8 cellular contexts compared by ENCODE assay signal in the genomic region with DNA sequence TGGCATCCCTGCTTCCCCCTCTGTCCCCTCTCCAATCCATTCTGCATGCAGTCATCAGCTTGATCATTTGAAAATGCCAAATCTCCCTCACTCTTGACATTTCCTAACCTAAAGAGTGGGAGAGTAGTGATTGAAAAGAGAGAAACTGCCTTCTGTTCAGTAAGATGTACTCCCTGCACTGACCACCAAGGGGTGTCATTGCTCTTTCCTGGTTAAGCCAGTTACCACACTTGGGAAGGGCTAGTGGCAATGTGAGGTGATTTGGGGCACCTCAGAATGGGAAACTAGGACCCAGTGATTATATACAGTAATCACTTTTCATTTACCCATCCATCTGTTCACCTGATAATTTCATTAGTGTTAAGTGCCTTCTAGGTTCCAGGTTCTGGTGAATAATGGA. TPM values are rescaled to one million over a fixed set of nuclear protein-coding genes. Genes with fewer than 3 reads are reported as not detected.
DNase-seq lines count a peak whose midpoint lies in the region; ATAC-seq and TF ChIP-seq lines count a peak whose summit lies in the region.

No MANE protein-coding gene starts in this region.

- no peak overlapping the region for H3K18ac ChIP-seq in IMR-90 (ENCODE audit: low read depth, low read length)

- no peaks in the 10 kb centered on the region for H3K4me1 ChIP-seq in IMR-90 (ENCODE audit: control insufficient read depth, insufficient read depth, low read length)

- H3K4me2 ChIP-seq in IMR-90 (ENCODE audit: low read depth, low read length) (no peak overlapping the region), neural cell (ENCODE audit: low read length) (no peak overlapping the region)

- H3K4me3 ChIP-seq in IMR-90 (ENCODE audit: insufficient read depth, low read depth, low read length) (no peak overlapping the region), neural cell (ENCODE audit: low read length) (no peak overlapping the region)

- H3K9me1 ChIP-seq in IMR-90 (ENCODE audit: insufficient read depth, low read length), result peaks cover 7% of the 10 kb centered on the region; the same call in 1 of the 2 replicates

- DNase-seq in NCI-H2196 (lab: John Stamatoyannopoulos, UW; ENCODE audit: unreplicated experiment) (peak; percentile 62), NCI-H2196 treated with DMSO at 0.1 percent for 48 hours (lab: John Stamatoyannopoulos, UW; ENCODE audit: unreplicated experiment) (no peak), IMR-90 (peak; percentile 46), T-cell (peak in 10 of 34 experiments; percentile 7 to 30 (median 16)), erythroblast (lab: John Stamatoyannopoulos, UW) (peak; percentile 68 to 84), occipital lobe (lab: John Stamatoyannopoulos, UW) (no peak)
- DNase-seq in effector CD8-positive, alpha-beta T cell (lab: John Stamatoyannopoulos, UW), result no peak

- H3K27ac Mint-ChIP-seq in T-cell, result peak overlapping the region in 1 of 2 donors; percentile 55

- no peak overlapping the region for H3K56ac ChIP-seq in IMR-90 (ENCODE audit: extremely low read depth, insufficient read depth, low read length)

- H4K8ac ChIP-seq in IMR-90 (ENCODE audit: low read depth in 2 of 2, low read length in 2 of 2), result no peak overlapping the region

- no peak overlapping the region for H2BK5ac ChIP-seq in IMR-90 (ENCODE audit: low read depth, low read length, poor library complexity, severe bottlenecking)

- H3K27me3 ChIP-seq in IMR-90 (ENCODE audit: control insufficient read depth, insufficient read depth, low read length) (no peaks in the 10 kb centered on the region), neural cell (ENCODE audit: insufficient read depth, low read depth, low read length) (no peaks in the 10 kb centered on the region)

- no peak overlapping the region for H2AK5ac ChIP-seq in IMR-90 (ENCODE audit: low read depth, low read length)

- H2BK15ac ChIP-seq in IMR-90 (ENCODE audit: low read depth, low read length), result no peak overlapping the region

- TF ChIP-seq EP300 in neural cell (conservative IDR thresholded peaks at IDR 0.05; ENCODE audit: poor library complexity, severe bottlenecking), result no peak

- H3K27ac ChIP-seq in IMR-90 (ENCODE audit: insufficient read depth, low read length) (no peak overlapping the region), neural cell (ENCODE audit: low read length) (no peak overlapping the region)

- peaks cover 58% of the 10 kb centered on the region for H3K36me3 Mint-ChIP-seq in T-cell

- intact Hi-C loops in IMR-90 (cut with micrococcal nuclease), result loop anchor here (1.0 to 2.0 kb wide), 2 partner anchors 131 to 295 kb away; no protein-coding TSS in a partner anchor

- no peak overlapping the region for H4K5ac ChIP-seq in IMR-90 (ENCODE audit: low read depth, low read length)

- H3F3A ChIP-seq in neural cell (ENCODE audit: insufficient read depth, low read length, poor library complexity, severe bottlenecking), result no peaks in the 10 kb centered on the region

- POLR2A ChIA-PET in IMR-90 (lab: Charles Lee; ENCODE audit: unreplicated experiment) (interaction anchor here (0.5 kb wide), 1 partner anchor 10 kb away, joined by 3 read pairs; no protein-coding TSS in a partner anchor), T-cell (lab: Charles Lee) (no interaction called here)

- no peaks in the 10 kb centered on the region for H3K27me3 Mint-ChIP-seq in T-cell

- H3K9ac ChIP-seq in IMR-90 (ENCODE audit: low read depth, low read length) (no peak overlapping the region), neural cell (ENCODE audit: low read length) (no peak overlapping the region)

- H4K20me1 ChIP-seq in IMR-90 (ENCODE audit: insufficient read depth, low read length) (no peaks in the 10 kb centered on the region; the same call in 1 of the 2 replicates), neural cell (ENCODE audit: insufficient read depth) (no peaks in the 10 kb centered on the region)

- no peaks in the 10 kb centered on the region for H3K9me3 Mint-ChIP-seq in T-cell

- H3K4me1 Mint-ChIP-seq in T-cell, result peaks cover 9 to 16% (median 12%) of the 10 kb centered on the region in 3 donors

- BruUV-seq in IMR-90 (replicated peaks; lab: Mats Ljungman, UMichigan), result no TSS peak

- H3K4me3 Mint-ChIP-seq in T-cell, result no peak overlapping the region

- peak; percentile 95 for ATAC-seq in IMR-90 (ENCODE audit: low read depth)
- peak; percentile 37 to 62 (median 39) for ATAC-seq in T-cell (replicated peaks in 1 of 4)

- no peaks in the 10 kb centered on the region for H3K9me2 ChIP-seq in neural cell (ENCODE audit: insufficient read depth, low read length)

- peaks cover 23% of the 10 kb centered on the region for H3K36me3 ChIP-seq in IMR-90 (ENCODE audit: control insufficient read depth, insufficient read depth, low read length)
- peaks cover 15% of the 10 kb centered on the region for H3K36me3 ChIP-seq in neural cell (ENCODE audit: insufficient read depth, low read length)

- CTCF ChIA-PET in IMR-90 (lab: Yijun Ruan, JAX) (interaction anchor here (0.6 to 3.2 kb wide), 6 partner anchors 12 to 443 kb away, joined by 3 to 13 read pairs (median 3); no protein-coding TSS in a partner anchor), T-cell (lab: Charles Lee) (interaction anchor here (1.0 to 5.2 kb wide), 7 partner anchors 10 to 296 kb away, joined by 3 to 33 read pairs (median 5); no protein-coding TSS in a partner anchor)

- H2BK120ac ChIP-seq in IMR-90 (ENCODE audit: low read depth, low read length), result no peak overlapping the region

- H2AK9ac ChIP-seq in IMR-90 (replicated peaks; ENCODE audit: low read depth, low read length, poor library complexity), result no peak overlapping the region

- dilution Hi-C loops in IMR-90 (cut with HindIII; ENCODE audit: low sequenced_read_pairs, unreplicated experiment), result no loop called here

- TF ChIP-seq RAD21 in IMR-90 (IDR thresholded peaks at IDR 0.05; ENCODE audit: low read length) (peak; percentile 86), neural cell (conservative IDR thresholded peaks at IDR 0.05) (peak; percentile 74)

- H3K4ac ChIP-seq in IMR-90 (ENCODE audit: low read depth, low read length), result no peak overlapping the region

- in situ Hi-C loops in IMR-90 (cut with MboI; ENCODE audit: low sequenced_read_pairs), result loop anchor here (5.0 kb wide), 1 partner anchor 294 kb away; no protein-coding TSS in a partner anchor

- H3K79me2 ChIP-seq in neural cell (replicated peaks; ENCODE audit: insufficient read depth, low read length), result no peaks in the 10 kb centered on the region

- H3K14ac ChIP-seq in IMR-90 (replicated peaks; ENCODE audit: low read depth, low read length), result no peak overlapping the region

- no peak overlapping the region for H4K91ac ChIP-seq in IMR-90 (ENCODE audit: insufficient read depth, low read depth, low read length)

- TF ChIP-seq POLR2A in IMR-90 (IDR thresholded peaks at IDR 0.05; ENCODE audit: low read depth, low read length) (no peak), erythroblast (IDR thresholded peaks at IDR 0.05; ENCODE audit: low read length) (no peak)

- H3K9me3 ChIP-seq in IMR-90 (ENCODE audit: control insufficient read depth, insufficient read depth, low read length), result no peaks in the 10 kb centered on the region
- H3K9me3 ChIP-seq in neural cell (ENCODE audit: low read length), result no peaks in the 10 kb centered on the region

- no peak overlapping the region for H3K23ac ChIP-seq in IMR-90 (ENCODE audit: low read depth, low read length)

- H2AFZ ChIP-seq in IMR-90 (replicated peaks; ENCODE audit: low read length, poor library complexity) (no peak overlapping the region), neural cell (ENCODE audit: low read depth, low read length) (no peak overlapping the region)

- peak; percentile 71 for TF ChIP-seq CTCF in IMR-90 (conservative IDR thresholded peaks at IDR 0.05; ENCODE audit: low read depth, low read length)
- peak; percentile 69 for TF ChIP-seq CTCF in neural cell (IDR thresholded peaks at IDR 0.05; ENCODE audit: poor library complexity, severe bottlenecking)

- no peak overlapping the region for H2BK20ac ChIP-seq in IMR-90 (ENCODE audit: low read depth, low read length)

- peaks cover 9 to 22% of the 10 kb centered on the region in 2 experiments; a peak in 3 of 4 replicates for H3K79me1 ChIP-seq in IMR-90 (ENCODE audit: low read depth in 1 of 2, low read length in 2 of 2)

RNA-seq across cellular contexts. Expression of gene TMEM269, which starts 6.9 kb away (rescaled TPM):
- total RNA-seq in IMR-90 (2012; rRNA removed) (not detected in 2 replicates), T-cell (1 to 10 TPM in 2 of 5 donors, under 1 TPM in 3; 0.20 to 1.7 (median 0.88) TPM), occipital lobe (0.47 TPM)
- polyA plus RNA-seq in IMR-90 (2012; rRNA removed) (0.14 TPM in 1 of 2 replicates, not detected in the other), neural cell (1.1 and 1.9 TPM in 2 replicates)
- not detected in 2 replicates for polyA plus RNA-seq in IMR-90 (2012; cell fraction: cytosol; rRNA removed)
- 0.02 and 0.06 TPM in 2 replicates for polyA plus RNA-seq in IMR-90 (2012; cell fraction: nucleus; rRNA removed; ENCODE audit: low replicate concordance)
- 1.6 and 1.7 TPM in 2 replicates for polyA minus RNA-seq in neural cell

RNA-seq across cellular contexts. Expression of gene C1orf50, which starts 10.8 kb away (rescaled TPM):
- 2.0 and 3.9 TPM in 2 replicates for total RNA-seq in IMR-90 (2012; rRNA removed)
- 4.7 and 6.0 TPM in 2 replicates for polyA plus RNA-seq in IMR-90 (2012; rRNA removed)
- 0.88 and 2.3 TPM in 2 replicates for polyA plus RNA-seq in IMR-90 (2012; cell fraction: cytosol; rRNA removed)
- polyA plus RNA-seq in IMR-90 (2012; cell fraction: nucleus; rRNA removed; ENCODE audit: low replicate concordance), result 0.64 and 7.0 TPM in 2 replicates
- total RNA-seq in T-cell, result 10 to 100 TPM; 12.4 to 15.3 (median 13.9) TPM
- polyA plus RNA-seq in neural cell, result 10.2 and 26.7 TPM in 2 replicates
- polyA minus RNA-seq in neural cell, result 17.4 and 23.6 TPM in 2 replicates
- 10.0 TPM for total RNA-seq in occipital lobe

RNA-seq across cellular contexts. Expression of gene P3H1, which starts 11.0 kb away (rescaled TPM):
- 85.3 and 108 TPM in 2 replicates for total RNA-seq in IMR-90 (2012; rRNA removed)
- 210 and 236 TPM in 2 replicates for polyA plus RNA-seq in IMR-90 (2012; rRNA removed)
- 179 and 195 TPM in 2 replicates for polyA plus RNA-seq in IMR-90 (2012; cell fraction: cytosol; rRNA removed)
- polyA plus RNA-seq in IMR-90 (2012; cell fraction: nucleus; rRNA removed; ENCODE audit: low replicate concordance), result 280 and 570 TPM in 2 replicates
- total RNA-seq in T-cell, result 10 to 100 TPM; 23.5 to 62.9 (median 58.3) TPM
- 32.4 and 47.6 TPM in 2 replicates for polyA plus RNA-seq in neural cell
- polyA minus RNA-seq in neural cell, result 23.5 and 25.6 TPM in 2 replicates
- total RNA-seq in occipital lobe, result 10.9 TPM

RNA-seq across cellular contexts. Expression of gene CLDN19, which starts 37.8 kb away (rescaled TPM):
- total RNA-seq in IMR-90 (2012; rRNA removed) (not detected in 2 replicates), T-cell (under 1 TPM in 1 of 5 donors, not detected in 4; 0.18 TPM), occipital lobe (not detected)
- polyA plus RNA-seq in IMR-90 (2012; rRNA removed) (not detected in 2 replicates), neural cell (not detected in 2 replicates)
- not detected in 2 replicates for polyA plus RNA-seq in IMR-90 (2012; cell fraction: cytosol; rRNA removed)
- polyA plus RNA-seq in IMR-90 (2012; cell fraction: nucleus; rRNA removed; ENCODE audit: low replicate concordance), result not detected in 2 replicates
- not detected in 2 replicates for polyA minus RNA-seq in neural cell

RNA-seq across cellular contexts. Expression of gene ERMAP, which starts 39.1 kb away (rescaled TPM):
- total RNA-seq in IMR-90 (2012; rRNA removed), result 5.0 and 5.6 TPM in 2 replicates
- polyA plus RNA-seq in IMR-90 (2012; rRNA removed), result 5.9 and 7.2 TPM in 2 replicates
- polyA plus RNA-seq in IMR-90 (2012; cell fraction: cytosol; rRNA removed), result 3.4 and 3.6 TPM in 2 replicates
- polyA plus RNA-seq in IMR-90 (2012; cell fraction: nucleus; rRNA removed; ENCODE audit: low replicate concordance), result 8.3 and 25.2 TPM in 2 replicates
- total RNA-seq in T-cell, result 1 to 10 TPM; 5.7 to 7.6 (median 6.7) TPM
- polyA plus RNA-seq in neural cell, result 10.2 and 10.6 TPM in 2 replicates
- 10.7 and 12.4 TPM in 2 replicates for polyA minus RNA-seq in neural cell
- 1.9 TPM for total RNA-seq in occipital lobe

Comparison
In these comparisons a context has a peak if more than half of its experiments do, and no peak if none do; other contexts are left out.
1. DNase-seq: peak in NCI-H2196 (single experiment), IMR-90 (single experiment) and erythroblast (2 of 2); none in NCI-H2196 treated with DMSO at 0.1 percent for 48 hours (single experiment), occipital lobe (single experiment) and effector CD8-positive, alpha-beta T cell (single experiment).